16 cellular contexts compared by ENCODE assay signal in genomic region chr7:7672545-7673239, GRCh38. TPM values are rescaled to one million over a fixed set of nuclear protein-coding genes. Genes with fewer than 3 reads are reported as not detected.
DNase-seq lines count a peak whose midpoint lies in the region; ATAC-seq and TF ChIP-seq lines count a peak whose summit lies in the region.
"Had no signal": no experiment of that assay in that cellular context is flagged by ENCODE, and none has a peak within 500 bp of the region (broad histone marks: within the 10 kb centered on the region; RNA-seq: fewer than 3 reads in every experiment).

No MANE protein-coding gene starts in this region.

- no peaks in the 10 kb centered on the region for H3K36me3 ChIP-seq in gastrocnemius medialis
- H3K36me3 ChIP-seq: brain microvascular endothelial cell had no signal

- POLR2A ChIA-PET in activated CD8-positive, alpha-beta T cell treated with anti-CD3 and anti-CD28 coated beads for 36 hours (lab: Charles Lee) = no interaction called here
- POLR2A ChIA-PET in activated CD8-positive, alpha-beta T cell treated with anti-CD3 and anti-CD28 coated beads, Interleukin-2, amount 10 ng/mL, durations not matched to agents 7 days and 5 days (lab: Charles Lee) = no interaction called here

- peak; percentile 86 for ATAC-seq in activated CD8-positive, alpha-beta T cell treated with anti-CD3 and anti-CD28 coated beads for 36 hours
- ATAC-seq in activated CD8-positive, alpha-beta T cell treated with anti-CD3 and anti-CD28 coated beads, Interleukin-2, amount 10 ng/mL, durations not matched to agents 7 days and 5 days = no peak
- ATAC-seq in stimulated activated effector memory CD8-positive, alpha-beta T cell treated with anti-CD3 and anti-CD28 coated beads, Interleukin-12 subunit alpha, Interleukin-12 subunit beta, amount 100 ng/mL, for 72 hours = peak; percentile 82
- no peak for ATAC-seq in gastrocnemius medialis
- ATAC-seq: pancreas, WTC11 had no signal

- no peaks in the 10 kb centered on the region for H3K27me3 ChIP-seq in gastrocnemius medialis
- H3K27me3 ChIP-seq: brain microvascular endothelial cell, pancreas had no signal

- H3K4me3 Mint-ChIP-seq in activated CD8-positive, alpha-beta T cell treated with anti-CD3 and anti-CD28 coated beads for 36 hours = peak overlapping the region; percentile 22
- H3K4me3 Mint-ChIP-seq in activated CD8-positive, alpha-beta T cell treated with anti-CD3 and anti-CD28 coated beads, Interleukin-2, amount 10 ng/mL, durations not matched to agents 7 days and 5 days = no peak overlapping the region
- peak overlapping the region in 1 of 4 donors; percentile 32 for H3K4me3 Mint-ChIP-seq in IgD-negative memory B cell
- peak overlapping the region; percentile 46 for H3K4me3 Mint-ChIP-seq in activated T-helper 1 cell treated with anti-CD3 and anti-CD28 coated beads, Interleukin-12 subunit alpha, Interleukin-12 subunit beta, Interleukin-2, Interleukin-4 antibody, amounts not matched to agents 30 ng/mL and 10 ng/mL and 1 ng/mL, durations not matched to agents 14 hours and 24 hours and 36 hours
- no peak overlapping the region for H3K4me3 Mint-ChIP-seq in stimulated activated effector memory CD8-positive, alpha-beta T cell treated with anti-CD3 and anti-CD28 coated beads, Interleukin-12 subunit alpha, Interleukin-12 subunit beta, amount 100 ng/mL, for 72 hours
- no peak overlapping the region for H3K4me3 Mint-ChIP-seq in progenitor cell of endocrine pancreas (ENCODE audit: low read depth)
- H3K4me3 Mint-ChIP-seq: WTC11 had no signal

- H3K27me3 Mint-ChIP-seq in activated CD8-positive, alpha-beta T cell treated with anti-CD3 and anti-CD28 coated beads for 36 hours = no peaks in the 10 kb centered on the region
- no peaks in the 10 kb centered on the region for H3K27me3 Mint-ChIP-seq in activated CD8-positive, alpha-beta T cell treated with anti-CD3 and anti-CD28 coated beads, Interleukin-2, amount 10 ng/mL, durations not matched to agents 7 days and 5 days (ENCODE audit: low read depth)
- H3K27me3 Mint-ChIP-seq in IgD-negative memory B cell = no peaks in the 10 kb centered on the region
- H3K27me3 Mint-ChIP-seq in activated T-helper 1 cell treated with anti-CD3 and anti-CD28 coated beads, Interleukin-12 subunit alpha, Interleukin-12 subunit beta, Interleukin-2, Interleukin-4 antibody, amounts not matched to agents 30 ng/mL and 10 ng/mL and 1 ng/mL, durations not matched to agents 14 hours and 24 hours and 36 hours (ENCODE audit: insufficient read depth) = no peaks in the 10 kb centered on the region
- no peaks in the 10 kb centered on the region for H3K27me3 Mint-ChIP-seq in progenitor cell of endocrine pancreas

- TF ChIP-seq POLR2A in gastrocnemius medialis (IDR thresholded peaks at IDR 0.05) = no peak

- H3K27ac ChIP-seq in gastrocnemius medialis = no peak overlapping the region
- H3K27ac ChIP-seq: brain microvascular endothelial cell, pancreas had no signal

- H3K9me3 ChIP-seq in gastrocnemius medialis = no peaks in the 10 kb centered on the region
- H3K9me3 ChIP-seq: pancreas had no signal

- H3K36me3 Mint-ChIP-seq in activated CD8-positive, alpha-beta T cell treated with anti-CD3 and anti-CD28 coated beads for 36 hours (ENCODE audit: low read depth) = peaks cover 58% of the 10 kb centered on the region
- peaks cover 34% of the 10 kb centered on the region for H3K36me3 Mint-ChIP-seq in activated CD8-positive, alpha-beta T cell treated with anti-CD3 and anti-CD28 coated beads, Interleukin-2, amount 10 ng/mL, durations not matched to agents 7 days and 5 days (ENCODE audit: low read depth)
- H3K36me3 Mint-ChIP-seq in IgD-negative memory B cell (peaks cover 11% of the 10 kb centered on the region), progenitor cell of endocrine pancreas (ENCODE audit: insufficient read depth) (peaks cover 12% of the 10 kb centered on the region)
- H3K36me3 Mint-ChIP-seq in activated T-helper 1 cell treated with anti-CD3 and anti-CD28 coated beads, Interleukin-12 subunit alpha, Interleukin-12 subunit beta, Interleukin-2, Interleukin-4 antibody, amounts not matched to agents 30 ng/mL and 10 ng/mL and 1 ng/mL, durations not matched to agents 14 hours and 24 hours and 36 hours (ENCODE audit: low read depth) = peaks cover 22% of the 10 kb centered on the region
- peaks cover 6% of the 10 kb centered on the region for H3K36me3 Mint-ChIP-seq in stimulated activated effector memory CD8-positive, alpha-beta T cell treated with anti-CD3 and anti-CD28 coated beads, Interleukin-12 subunit alpha, Interleukin-12 subunit beta, amount 100 ng/mL, for 72 hours

- intact Hi-C loops in activated CD8-positive, alpha-beta T cell treated with anti-CD3 and anti-CD28 coated beads for 36 hours (cut with micrococcal nuclease) = loop anchor here (10.0 kb wide), 1 partner anchor 182 kb away; no protein-coding TSS in a partner anchor
- intact Hi-C loops in activated T-helper 1 cell treated with anti-CD3 and anti-CD28 coated beads, Interleukin-12 subunit alpha, Interleukin-12 subunit beta, Interleukin-2, Interleukin-4 antibody, amounts not matched to agents 30 ng/mL and 10 ng/mL and 1 ng/mL, durations not matched to agents 14 hours and 24 hours and 36 hours (cut with micrococcal nuclease) = loop anchor here (2.0 to 10.0 kb wide), 2 partner anchors 108 to 454 kb away; partner anchors contain the start of gene MIOS
- intact Hi-C loops in gastrocnemius medialis (cut with DNase I; ENCODE audit: low total_unique reads) = no loop called here

- CTCF ChIA-PET in activated CD8-positive, alpha-beta T cell treated with anti-CD3 and anti-CD28 coated beads for 36 hours (lab: Charles Lee) = interaction anchor here (1.0 kb wide), 1 partner anchor 298 kb away, joined by 3 read pairs; no protein-coding TSS in a partner anchor
- CTCF ChIA-PET in activated CD8-positive, alpha-beta T cell treated with anti-CD3 and anti-CD28 coated beads, Interleukin-2, amount 10 ng/mL, durations not matched to agents 7 days and 5 days (lab: Charles Lee) = no interaction called here

- no peak overlapping the region for H3K4me3 ChIP-seq in gastrocnemius medialis
- H3K4me3 ChIP-seq: pancreas had no signal

- peaks cover 0 to 4% of the 10 kb centered on the region in 2 donors for H3K4me1 ChIP-seq in gastrocnemius medialis

- DNase-seq in activated CD8-positive, alpha-beta T cell treated with anti-CD3 and anti-CD28 coated beads for 36 hours = peak; percentile 43
- no peak for DNase-seq in activated CD8-positive, alpha-beta T cell treated with anti-CD3 and anti-CD28 coated beads, Interleukin-2, amount 10 ng/mL, durations not matched to agents 7 days and 5 days
- no peak for DNase-seq in activated T-helper 1 cell treated with anti-CD3 and anti-CD28 coated beads, Interleukin-12 subunit alpha, Interleukin-12 subunit beta, Interleukin-2, Interleukin-4 antibody, amounts not matched to agents 30 ng/mL and 10 ng/mL and 1 ng/mL, durations not matched to agents 14 hours and 24 hours and 36 hours (ENCODE audit: low spot score)
- DNase-seq in stimulated activated effector memory CD8-positive, alpha-beta T cell treated with anti-CD3 and anti-CD28 coated beads, Interleukin-12 subunit alpha, Interleukin-12 subunit beta, amount 100 ng/mL, for 72 hours (ENCODE audit: low spot score in 2 of 2) = no peak
- DNase-seq in progenitor cell of endocrine pancreas (ENCODE audit: low spot score, unreplicated experiment) (no peak), NCI-H2081 treated with DMSO at 0.1 percent for 48 hours (lab: John Stamatoyannopoulos, UW) (no peak), gastrocnemius medialis (no peak)
- DNase-seq: activated effector memory CD4-positive, alpha-beta T cell treated with Interleukin-2 at 50 U/mL for 16 hours; brain microvascular endothelial cell; kidney glomerular epithelial cell; midbrain; NCI-H446 treated with DMSO at 0.1 percent for 48 hours; pancreas; small intestine had no signal

- H3K9me3 Mint-ChIP-seq in activated CD8-positive, alpha-beta T cell treated with anti-CD3 and anti-CD28 coated beads for 36 hours = peaks cover 31% of the 10 kb centered on the region
- H3K9me3 Mint-ChIP-seq in activated CD8-positive, alpha-beta T cell treated with anti-CD3 and anti-CD28 coated beads, Interleukin-2, amount 10 ng/mL, durations not matched to agents 7 days and 5 days (ENCODE audit: insufficient read depth) = peaks cover 22% of the 10 kb centered on the region
- peaks cover 0 to 9% (median 2%) of the 10 kb centered on the region in 3 donors for H3K9me3 Mint-ChIP-seq in IgD-negative memory B cell
- peaks cover 18% of the 10 kb centered on the region for H3K9me3 Mint-ChIP-seq in activated T-helper 1 cell treated with anti-CD3 and anti-CD28 coated beads, Interleukin-12 subunit alpha, Interleukin-12 subunit beta, Interleukin-2, Interleukin-4 antibody, amounts not matched to agents 30 ng/mL and 10 ng/mL and 1 ng/mL, durations not matched to agents 14 hours and 24 hours and 36 hours
- peaks cover 10% of the 10 kb centered on the region for H3K9me3 Mint-ChIP-seq in stimulated activated effector memory CD8-positive, alpha-beta T cell treated with anti-CD3 and anti-CD28 coated beads, Interleukin-12 subunit alpha, Interleukin-12 subunit beta, amount 100 ng/mL, for 72 hours
- peaks cover 3% of the 10 kb centered on the region for H3K9me3 Mint-ChIP-seq in progenitor cell of endocrine pancreas (ENCODE audit: low read depth)

- H3K4me1 Mint-ChIP-seq in activated CD8-positive, alpha-beta T cell treated with anti-CD3 and anti-CD28 coated beads for 36 hours (ENCODE audit: low read depth) = peaks cover 52% of the 10 kb centered on the region
- H3K4me1 Mint-ChIP-seq in activated CD8-positive, alpha-beta T cell treated with anti-CD3 and anti-CD28 coated beads, Interleukin-2, amount 10 ng/mL, durations not matched to agents 7 days and 5 days (ENCODE audit: low read depth) = peaks cover 7% of the 10 kb centered on the region
- peaks cover 19 to 40% (median 23%) of the 10 kb centered on the region in 3 donors for H3K4me1 Mint-ChIP-seq in IgD-negative memory B cell
- H3K4me1 Mint-ChIP-seq in activated T-helper 1 cell treated with anti-CD3 and anti-CD28 coated beads, Interleukin-12 subunit alpha, Interleukin-12 subunit beta, Interleukin-2, Interleukin-4 antibody, amounts not matched to agents 30 ng/mL and 10 ng/mL and 1 ng/mL, durations not matched to agents 14 hours and 24 hours and 36 hours (ENCODE audit: low read depth) = peaks cover 28% of the 10 kb centered on the region
- H3K4me1 Mint-ChIP-seq in stimulated activated effector memory CD8-positive, alpha-beta T cell treated with anti-CD3 and anti-CD28 coated beads, Interleukin-12 subunit alpha, Interleukin-12 subunit beta, amount 100 ng/mL, for 72 hours = peaks cover 26% of the 10 kb centered on the region
- peaks cover 2% of the 10 kb centered on the region for H3K4me1 Mint-ChIP-seq in progenitor cell of endocrine pancreas (ENCODE audit: low read depth)

- in situ Hi-C loops in gastrocnemius medialis (cut with MboI; ENCODE audit: low sequenced_read_pairs in 4 of 4) = loop anchor here in 1 of 4 donors (25.0 kb wide), 1 partner anchor 540 kb away; no protein-coding TSS in a partner anchor

- H3K27ac Mint-ChIP-seq in activated CD8-positive, alpha-beta T cell treated with anti-CD3 and anti-CD28 coated beads for 36 hours = peak overlapping the region; percentile 88
- H3K27ac Mint-ChIP-seq in activated CD8-positive, alpha-beta T cell treated with anti-CD3 and anti-CD28 coated beads, Interleukin-2, amount 10 ng/mL, durations not matched to agents 7 days and 5 days = no peak overlapping the region
- H3K27ac Mint-ChIP-seq in IgD-negative memory B cell (peak overlapping the region in 2 of 3 donors; percentile 45 to 76), progenitor cell of endocrine pancreas (no peak overlapping the region)
- H3K27ac Mint-ChIP-seq in activated T-helper 1 cell treated with anti-CD3 and anti-CD28 coated beads, Interleukin-12 subunit alpha, Interleukin-12 subunit beta, Interleukin-2, Interleukin-4 antibody, amounts not matched to agents 30 ng/mL and 10 ng/mL and 1 ng/mL, durations not matched to agents 14 hours and 24 hours and 36 hours = peak overlapping the region; percentile 64
- no peak overlapping the region for H3K27ac Mint-ChIP-seq in stimulated activated effector memory CD8-positive, alpha-beta T cell treated with anti-CD3 and anti-CD28 coated beads, Interleukin-12 subunit alpha, Interleukin-12 subunit beta, amount 100 ng/mL, for 72 hours
- H3K27ac Mint-ChIP-seq: WTC11 had no signal

- TF ChIP-seq CTCF in activated CD8-positive, alpha-beta T cell treated with anti-CD3 and anti-CD28 coated beads for 36 hours (IDR thresholded peaks at IDR 0.05) = no peak
- TF ChIP-seq CTCF in progenitor cell of endocrine pancreas (IDR thresholded peaks at IDR 0.05; ENCODE audit: unreplicated experiment) = no peak
- no peak for TF ChIP-seq CTCF in gastrocnemius medialis (IDR thresholded peaks at IDR 0.05 in 4 of 5, conservative IDR thresholded peaks at IDR 0.05 in 1 of 5)

RNA-seq across cellular contexts. Expression of gene UMAD1, which starts 32.1 kb away (rescaled TPM):
- total RNA-seq in activated CD8-positive, alpha-beta T cell treated with anti-CD3 and anti-CD28 coated beads for 36 hours = 10 to 100 TPM; 10.1 to 11.1 TPM
- total RNA-seq in activated CD8-positive, alpha-beta T cell treated with anti-CD3 and anti-CD28 coated beads, Interleukin-2, amount 10 ng/mL, durations not matched to agents 7 days and 5 days = 10 to 100 TPM; 11.9 to 12.3 TPM
- 26.0 TPM for polyA plus RNA-seq in IgD-negative memory B cell
- 13.6 and 14.2 TPM in 2 replicates for total RNA-seq in activated T-helper 1 cell treated with anti-CD3 and anti-CD28 coated beads, Interleukin-12 subunit alpha, Interleukin-12 subunit beta, Interleukin-2, Interleukin-4 antibody, amounts not matched to agents 30 ng/mL and 10 ng/mL and 1 ng/mL, durations not matched to agents 14 hours and 24 hours and 36 hours
- 12.1 and 12.8 TPM in 2 replicates for total RNA-seq in progenitor cell of endocrine pancreas
- total RNA-seq in gastrocnemius medialis = 10 to 100 TPM; 10.2 to 16.0 (median 11.1) TPM

RNA-seq across cellular contexts. Expression of gene RPA3, which starts 45.7 kb away (rescaled TPM):
- 100 to 1,000 TPM; 188 to 203 TPM for total RNA-seq in activated CD8-positive, alpha-beta T cell treated with anti-CD3 and anti-CD28 coated beads for 36 hours
- 100 to 1,000 TPM; 117 TPM for total RNA-seq in activated CD8-positive, alpha-beta T cell treated with anti-CD3 and anti-CD28 coated beads, Interleukin-2, amount 10 ng/mL, durations not matched to agents 7 days and 5 days
- 99.9 TPM for polyA plus RNA-seq in IgD-negative memory B cell
- total RNA-seq in activated T-helper 1 cell treated with anti-CD3 and anti-CD28 coated beads, Interleukin-12 subunit alpha, Interleukin-12 subunit beta, Interleukin-2, Interleukin-4 antibody, amounts not matched to agents 30 ng/mL and 10 ng/mL and 1 ng/mL, durations not matched to agents 14 hours and 24 hours and 36 hours = 106 and 110 TPM in 2 replicates
- total RNA-seq in progenitor cell of endocrine pancreas (39.5 and 39.6 TPM in 2 replicates), gastrocnemius medialis (10 to 100 TPM in 3 of 4 donors, 1 to 10 TPM in 1; 4.7 to 14.3 (median 12.5) TPM)

Comparison
In these comparisons a context has a peak if more than half of its experiments do, and no peak if none do; other contexts are left out.
1. ATAC-seq: peak in activated CD8-positive, alpha-beta T cell treated with anti-CD3 and anti-CD28 coated beads for 36 hours (single experiment) and stimulated activated effector memory CD8-positive, alpha-beta T cell treated with anti-CD3 and anti-CD28 coated beads, Interleukin-12 subunit alpha, Interleukin-12 subunit beta, amount 100 ng/mL, for 72 hours (single experiment); none in activated CD8-positive, alpha-beta T cell treated with anti-CD3 and anti-CD28 coated beads, Interleukin-2, amount 10 ng/mL, durations not matched to agents 7 days and 5 days (single experiment) and gastrocnemius medialis (0 of 2).
2. H3K27ac Mint-ChIP-seq: peak in activated CD8-positive, alpha-beta T cell treated with anti-CD3 and anti-CD28 coated beads for 36 hours (single experiment), IgD-negative memory B cell (2 of 3) and activated T-helper 1 cell treated with anti-CD3 and anti-CD28 coated beads, Interleukin-12 subunit alpha, Interleukin-12 subunit beta, Interleukin-2, Interleukin-4 antibody, amounts not matched to agents 30 ng/mL and 10 ng/mL and 1 ng/mL, durations not matched to agents 14 hours and 24 hours and 36 hours (single experiment); none in activated CD8-positive, alpha-beta T cell treated with anti-CD3 and anti-CD28 coated beads, Interleukin-2, amount 10 ng/mL, durations not matched to agents 7 days and 5 days (single experiment), stimulated activated effector memory CD8-positive, alpha-beta T cell treated with anti-CD3 and anti-CD28 coated beads, Interleukin-12 subunit alpha, Interleukin-12 subunit beta, amount 100 ng/mL, for 72 hours (single experiment) and progenitor cell of endocrine pancreas (single experiment).
3. H3K4me3 Mint-ChIP-seq: peak in activated CD8-positive, alpha-beta T cell treated with anti-CD3 and anti-CD28 coated beads for 36 hours (single experiment) and activated T-helper 1 cell treated with anti-CD3 and anti-CD28 coated beads, Interleukin-12 subunit alpha, Interleukin-12 subunit beta, Interleukin-2, Interleukin-4 antibody, amounts not matched to agents 30 ng/mL and 10 ng/mL and 1 ng/mL, durations not matched to agents 14 hours and 24 hours and 36 hours (single experiment); none in activated CD8-positive, alpha-beta T cell treated with anti-CD3 and anti-CD28 coated beads, Interleukin-2, amount 10 ng/mL, durations not matched to agents 7 days and 5 days (single experiment), stimulated activated effector memory CD8-positive, alpha-beta T cell treated with anti-CD3 and anti-CD28 coated beads, Interleukin-12 subunit alpha, Interleukin-12 subunit beta, amount 100 ng/mL, for 72 hours (single experiment) and progenitor cell of endocrine pancreas (single experiment).